8 cellular contexts compared by ENCODE assay signal in genomic region chr5:63125862-63126261, GRCh38.
DNase-seq lines count a peak whose midpoint lies in the region; ATAC-seq and TF ChIP-seq lines count a peak whose summit lies in the region.

No MANE protein-coding gene starts in this region.

- H3K4me3 ChIP-seq in HAP-1, result no peak overlapping the region

- H3K4me3 Mint-ChIP-seq in activated CD8-positive, alpha-beta T cell treated with anti-CD3 and anti-CD28 coated beads for 36 hours, result no peak overlapping the region
- no peak overlapping the region for H3K4me3 Mint-ChIP-seq in activated CD8-positive, alpha-beta T cell treated with anti-CD3 and anti-CD28 coated beads, Interleukin-2, amount 10 ng/mL, durations not matched to agents 7 days and 5 days
- H3K4me3 Mint-ChIP-seq in nephron, result no peak overlapping the region

- H3K4me1 ChIP-seq in HAP-1, result no peaks in the 10 kb centered on the region

- H3K9me3 Mint-ChIP-seq in activated CD8-positive, alpha-beta T cell treated with anti-CD3 and anti-CD28 coated beads for 36 hours, result no peaks in the 10 kb centered on the region
- no peaks in the 10 kb centered on the region for H3K9me3 Mint-ChIP-seq in activated CD8-positive, alpha-beta T cell treated with anti-CD3 and anti-CD28 coated beads, Interleukin-2, amount 10 ng/mL, durations not matched to agents 7 days and 5 days (ENCODE audit: insufficient read depth)
- H3K9me3 Mint-ChIP-seq in nephron, result no peaks in the 10 kb centered on the region

- peak; percentile 43 for DNase-seq in activated CD8-positive, alpha-beta T cell treated with anti-CD3 and anti-CD28 coated beads for 36 hours
- no peak for DNase-seq in activated CD8-positive, alpha-beta T cell treated with anti-CD3 and anti-CD28 coated beads, Interleukin-2, amount 10 ng/mL, durations not matched to agents 7 days and 5 days
- DNase-seq in HAP-1 (ENCODE audit: low spot score in 2 of 2), result peak; percentile 6 to 8
- DNase-seq in Kasumi-1 (lab: John Stamatoyannopoulos, UW), result peak; percentile 51 to 69
- DNase-seq in astrocyte of the hippocampus (ENCODE audit: low read depth, low spot score), result peak; percentile 77
- DNase-seq in cerebellum (ENCODE audit: low spot score), result no peak
- no peak for DNase-seq in NCI-H2107 treated with DMSO at 0.1 percent for 48 hours (lab: John Stamatoyannopoulos, UW; ENCODE audit: unreplicated experiment)

- H3K9me3 ChIP-seq in HAP-1, result no peaks in the 10 kb centered on the region

- POLR2A ChIA-PET in activated CD8-positive, alpha-beta T cell treated with anti-CD3 and anti-CD28 coated beads for 36 hours (lab: Charles Lee), result no interaction called here
- POLR2A ChIA-PET in activated CD8-positive, alpha-beta T cell treated with anti-CD3 and anti-CD28 coated beads, Interleukin-2, amount 10 ng/mL, durations not matched to agents 7 days and 5 days (lab: Charles Lee), result no interaction called here

- no peak overlapping the region for H3K27ac Mint-ChIP-seq in activated CD8-positive, alpha-beta T cell treated with anti-CD3 and anti-CD28 coated beads for 36 hours
- H3K27ac Mint-ChIP-seq in activated CD8-positive, alpha-beta T cell treated with anti-CD3 and anti-CD28 coated beads, Interleukin-2, amount 10 ng/mL, durations not matched to agents 7 days and 5 days, result no peak overlapping the region
- peak overlapping the region in 2 of 3 experiments; percentile 8 to 20 for H3K27ac Mint-ChIP-seq in nephron

- H3K27me3 ChIP-seq in HAP-1 (ENCODE audit: low read depth), result no peaks in the 10 kb centered on the region

- intact Hi-C loops in activated CD8-positive, alpha-beta T cell treated with anti-CD3 and anti-CD28 coated beads for 36 hours (cut with micrococcal nuclease), result no loop called here

- no peaks in the 10 kb centered on the region for H3K4me1 Mint-ChIP-seq in activated CD8-positive, alpha-beta T cell treated with anti-CD3 and anti-CD28 coated beads for 36 hours (ENCODE audit: low read depth)
- H3K4me1 Mint-ChIP-seq in activated CD8-positive, alpha-beta T cell treated with anti-CD3 and anti-CD28 coated beads, Interleukin-2, amount 10 ng/mL, durations not matched to agents 7 days and 5 days (ENCODE audit: low read depth), result no peaks in the 10 kb centered on the region
- peaks cover 5% of the 10 kb centered on the region for H3K4me1 Mint-ChIP-seq in nephron

- in situ Hi-C loops in HAP-1 (cut with MboI; ENCODE audit: low sequenced_read_pairs), result no loop called here

- TF ChIP-seq CTCF in activated CD8-positive, alpha-beta T cell treated with anti-CD3 and anti-CD28 coated beads for 36 hours (IDR thresholded peaks at IDR 0.05), result no peak
- TF ChIP-seq CTCF in nephron (IDR thresholded peaks at IDR 0.05; ENCODE audit: unreplicated experiment in 3 of 3), result peak; percentile 42 to 49 (median 46)

- peak; percentile 69 for ATAC-seq in activated CD8-positive, alpha-beta T cell treated with anti-CD3 and anti-CD28 coated beads for 36 hours
- no peak for ATAC-seq in activated CD8-positive, alpha-beta T cell treated with anti-CD3 and anti-CD28 coated beads, Interleukin-2, amount 10 ng/mL, durations not matched to agents 7 days and 5 days

- H3K36me3 Mint-ChIP-seq in activated CD8-positive, alpha-beta T cell treated with anti-CD3 and anti-CD28 coated beads for 36 hours (ENCODE audit: low read depth), result no peaks in the 10 kb centered on the region
- no peaks in the 10 kb centered on the region for H3K36me3 Mint-ChIP-seq in activated CD8-positive, alpha-beta T cell treated with anti-CD3 and anti-CD28 coated beads, Interleukin-2, amount 10 ng/mL, durations not matched to agents 7 days and 5 days (ENCODE audit: low read depth)
- no peaks in the 10 kb centered on the region for H3K36me3 Mint-ChIP-seq in nephron (ENCODE audit: low read depth)

- H3K27me3 Mint-ChIP-seq in activated CD8-positive, alpha-beta T cell treated with anti-CD3 and anti-CD28 coated beads for 36 hours, result no peaks in the 10 kb centered on the region
- H3K27me3 Mint-ChIP-seq in activated CD8-positive, alpha-beta T cell treated with anti-CD3 and anti-CD28 coated beads, Interleukin-2, amount 10 ng/mL, durations not matched to agents 7 days and 5 days (ENCODE audit: low read depth), result no peaks in the 10 kb centered on the region
- no peaks in the 10 kb centered on the region for H3K27me3 Mint-ChIP-seq in nephron (ENCODE audit: low read depth)

- no peaks in the 10 kb centered on the region for H3K36me3 ChIP-seq in HAP-1 (replicated peaks)

- CTCF ChIA-PET in activated CD8-positive, alpha-beta T cell treated with anti-CD3 and anti-CD28 coated beads for 36 hours (lab: Charles Lee), result interaction anchor here (1.2 to 1.3 kb wide), 2 partner anchors 24 to 52 kb away, joined by 4 read pairs; no protein-coding TSS in a partner anchor
- CTCF ChIA-PET in activated CD8-positive, alpha-beta T cell treated with anti-CD3 and anti-CD28 coated beads, Interleukin-2, amount 10 ng/mL, durations not matched to agents 7 days and 5 days (lab: Charles Lee), result no interaction called here

Comparison
In these comparisons a context has a peak if more than half of its experiments do, and no peak if none do; other contexts are left out.
1. DNase-seq: peak in activated CD8-positive, alpha-beta T cell treated with anti-CD3 and anti-CD28 coated beads for 36 hours (single experiment), HAP-1 (2 of 2), Kasumi-1 (2 of 2) and astrocyte of the hippocampus (single experiment); none in activated CD8-positive, alpha-beta T cell treated with anti-CD3 and anti-CD28 coated beads, Interleukin-2, amount 10 ng/mL, durations not matched to agents 7 days and 5 days (single experiment), cerebellum (single experiment) and NCI-H2107 treated with DMSO at 0.1 percent for 48 hours (single experiment).
2. H3K27ac Mint-ChIP-seq: peak in nephron (2 of 3); none in activated CD8-positive, alpha-beta T cell treated with anti-CD3 and anti-CD28 coated beads for 36 hours (single experiment) and activated CD8-positive, alpha-beta T cell treated with anti-CD3 and anti-CD28 coated beads, Interleukin-2, amount 10 ng/mL, durations not matched to agents 7 days and 5 days (single experiment).